In the genomic region with DNA sequence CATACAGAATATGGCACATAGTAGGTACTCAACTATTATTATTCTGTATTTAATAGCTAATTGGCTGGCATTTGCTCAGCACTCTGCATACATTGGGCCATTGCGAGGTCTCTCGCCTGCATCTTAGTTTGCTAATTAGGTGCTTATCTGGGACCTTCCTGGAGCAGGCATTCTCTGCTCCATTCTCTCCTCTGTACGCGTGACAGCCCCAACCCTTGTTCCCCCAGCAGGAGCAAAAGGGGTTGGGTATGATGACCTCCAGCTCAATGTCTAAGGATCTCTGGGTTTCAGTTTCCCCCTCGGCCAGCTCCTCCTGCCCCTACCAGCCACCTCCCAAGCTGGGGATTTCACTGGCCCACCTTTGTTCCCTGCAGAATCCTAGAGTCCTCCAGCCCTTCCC, we compare ENCODE assay signal across 20 cellular contexts. TPM values are rescaled to one million over a fixed set of nuclear protein-coding genes. Genes with fewer than 3 reads are reported as not detected.
"Had no signal": no experiment of that assay in that cellular context is flagged by ENCODE, and none has a peak within 500 bp of the region (broad histone marks: within the 10 kb centered on the region; RNA-seq: fewer than 3 reads in every experiment).

No MANE protein-coding gene starts in this region.

- H3K9ac ChIP-seq: parathyroid adenoma had no signal

- H2AFZ ChIP-seq: parathyroid adenoma had no signal

- H3K9me3 ChIP-seq: mucosa of descending colon, sigmoid colon had no signal

- H3K9me3 Mint-ChIP-seq: activated CD4-positive, alpha-beta memory T cell treated with anti-CD3 and anti-CD28 coated beads, Interleukin-2, amount 10 ng/mL, durations not matched to agents 7 days and 5 days; activated naive CD8-positive, alpha-beta T cell treated with anti-CD3 and anti-CD28 coated beads for 36 hours; naive B cell; stimulated activated naive B cell treated with anti-CD40 and anti-IgM and Interleukin-4, amounts not matched to agents 10 μg/mL and 1 μg/mL and 100 μg/mL, for 72 hours; WTC11 had no signal

- H3K27me3 Mint-ChIP-seq: activated naive CD8-positive, alpha-beta T cell treated with anti-CD3 and anti-CD28 coated beads for 36 hours had no signal

- H3K27me3 ChIP-seq: cardiac muscle cell had no signal

- H3K36me3 ChIP-seq: cardiac muscle cell, sigmoid colon had no signal

- H3K79me2 ChIP-seq: parathyroid adenoma had no signal

- H3K36me3 Mint-ChIP-seq: activated CD8-positive, alpha-beta memory T cell treated with anti-CD3 and anti-CD28 coated beads, Interleukin-2, amount 10 ng/mL, durations not matched to agents 7 days and 5 days; activated naive CD8-positive, alpha-beta T cell treated with anti-CD3 and anti-CD28 coated beads for 36 hours; memory B cell; naive B cell; stimulated activated naive B cell treated with anti-CD40 and anti-IgM and Interleukin-4, amounts not matched to agents 10 μg/mL and 1 μg/mL and 100 μg/mL, for 72 hours; WTC11 had no signal

- H3K4me3 Mint-ChIP-seq: activated CD4-positive, alpha-beta memory T cell treated with anti-CD3 and anti-CD28 coated beads, Interleukin-2, amount 10 ng/mL, durations not matched to agents 7 days and 5 days; activated CD8-positive, alpha-beta memory T cell treated with anti-CD3 and anti-CD28 coated beads, Interleukin-2, amount 10 ng/mL, durations not matched to agents 7 days and 5 days; activated naive CD8-positive, alpha-beta T cell treated with anti-CD3 and anti-CD28 coated beads for 36 hours; memory B cell; stimulated activated naive B cell treated with anti-CD40 and anti-IgM and Interleukin-4, amounts not matched to agents 10 μg/mL and 1 μg/mL and 100 μg/mL, for 72 hours; WTC11 had no signal

- H3K27ac ChIP-seq: cardiac muscle cell, epithelial cell of prostate, parathyroid adenoma, sigmoid colon had no signal

- H3K4me1 ChIP-seq: parathyroid adenoma had no signal

- DNase-seq: activated CD4-positive, alpha-beta memory T cell treated with anti-CD3 and anti-CD28 coated beads, Interleukin-2, amount 10 ng/mL, durations not matched to agents 7 days and 5 days; activated CD4-positive, alpha-beta T cell treated with anti-CD3 and anti-CD28 coated beads for 4 hours; activated CD8-positive, alpha-beta memory T cell treated with anti-CD3 and anti-CD28 coated beads, Interleukin-2, amount 10 ng/mL, durations not matched to agents 7 days and 5 days; activated naive CD4-positive, alpha-beta T cell; activated naive CD8-positive, alpha-beta T cell treated with anti-CD3 and anti-CD28 coated beads for 36 hours; foreskin fibroblast; mucosa of descending colon; naive B cell; sigmoid colon; stimulated activated naive B cell treated with anti-CD40 and anti-IgM and Interleukin-4, amounts not matched to agents 10 μg/mL and 1 μg/mL and 100 μg/mL, for 72 hours had no signal

- H3K27ac Mint-ChIP-seq: activated CD4-positive, alpha-beta memory T cell treated with anti-CD3 and anti-CD28 coated beads, Interleukin-2, amount 10 ng/mL, durations not matched to agents 7 days and 5 days; activated CD8-positive, alpha-beta memory T cell treated with anti-CD3 and anti-CD28 coated beads, Interleukin-2, amount 10 ng/mL, durations not matched to agents 7 days and 5 days; activated naive CD8-positive, alpha-beta T cell treated with anti-CD3 and anti-CD28 coated beads for 36 hours; memory B cell; stimulated activated naive B cell treated with anti-CD40 and anti-IgM and Interleukin-4, amounts not matched to agents 10 μg/mL and 1 μg/mL and 100 μg/mL, for 72 hours; WTC11 had no signal

- H3K4me3 ChIP-seq: cardiac muscle cell, mucosa of descending colon, sigmoid colon had no signal

- ATAC-seq: activated CD8-positive, alpha-beta memory T cell treated with anti-CD3 and anti-CD28 coated beads, Interleukin-2, amount 10 ng/mL, durations not matched to agents 7 days and 5 days; WTC11 had no signal

RNA-seq across cellular contexts. Expression of a gene that starts 9.7 kb away (rescaled TPM):
- total RNA-seq: activated CD4-positive, alpha-beta memory T cell treated with anti-CD3 and anti-CD28 coated beads, Interleukin-2, amount 10 ng/mL, durations not matched to agents 7 days and 5 days; activated CD8-positive, alpha-beta memory T cell treated with anti-CD3 and anti-CD28 coated beads, Interleukin-2, amount 10 ng/mL, durations not matched to agents 7 days and 5 days; activated naive CD8-positive, alpha-beta T cell treated with anti-CD3 and anti-CD28 coated beads for 36 hours; cardiac muscle cell; chondrocyte; dermis microvascular lymphatic vessel endothelial cell; glomerular endothelial cell; sigmoid colon; T-helper 2 cell treated with Interferon-gamma antibody and Interleukin-4, amounts not matched to agents 100 ng/mL and 5 ng/mL, for 36 hours; ureter had no signal
- polyA plus RNA-seq: cardiac muscle cell had no signal
